In the genomic region with DNA sequence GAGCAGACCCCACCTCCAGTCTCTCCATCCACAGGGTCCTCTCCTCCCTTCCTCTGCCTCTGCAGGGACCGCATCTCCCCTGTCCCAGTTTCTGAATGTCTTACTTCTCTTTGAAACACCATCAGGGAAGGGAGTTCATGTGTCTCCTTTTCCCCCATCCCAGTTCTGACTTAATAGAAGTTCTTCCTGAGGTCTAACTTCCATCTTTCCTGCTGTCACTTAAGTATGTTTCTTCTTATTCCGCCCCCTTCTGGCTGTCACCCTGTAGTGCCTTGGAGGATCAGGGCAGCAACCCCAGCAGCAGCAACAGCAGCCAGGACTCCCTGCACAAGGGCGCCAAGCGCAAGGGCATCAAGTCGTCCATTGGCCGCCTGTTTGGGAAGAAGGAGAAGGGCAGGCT, we compare ENCODE assay signal across 2 cellular contexts.
TF ChIP-seq lines count a peak whose summit lies in the region.

No MANE protein-coding gene starts in this region.

TF ChIP-seq in HCT116, 20 proteins besides CTCF, POLR2A, EP300 and RAD21:
- TF ChIP-seq YY1 (IDR thresholded peaks at IDR 0.05; ENCODE audit: extremely low read depth, insufficient replicate concordance, low read depth, low read length) (no peak), SP1 (IDR thresholded peaks at IDR 0.05; ENCODE audit: low read depth) (no peak), POLR2AphosphoS5 (IDR thresholded peaks at IDR 0.05; ENCODE audit: low read depth, low read length) (no peak), CEBPB (IDR thresholded peaks at IDR 0.05; ENCODE audit: low read depth) (no peak), ELF1 (IDR thresholded peaks at IDR 0.05; ENCODE audit: borderline replicate concordance, low read depth) (no peak), ZFX (IDR thresholded peaks at IDR 0.05) (no peak), EGR1 (IDR thresholded peaks at IDR 0.05; ENCODE audit: low read depth) (no peak), ZBTB33 (IDR thresholded peaks at IDR 0.05; ENCODE audit: extremely low read depth, insufficient replicate concordance, low read length) (no peak), EZH2 (IDR thresholded peaks at IDR 0.05) (no peak), FOSL1 (IDR thresholded peaks at IDR 0.05; ENCODE audit: low read depth) (no peak), EZH2phosphoT487 (IDR thresholded peaks at IDR 0.05; ENCODE audit: borderline replicate concordance) (no peak)
- TF ChIP-seq, protein P1, sequence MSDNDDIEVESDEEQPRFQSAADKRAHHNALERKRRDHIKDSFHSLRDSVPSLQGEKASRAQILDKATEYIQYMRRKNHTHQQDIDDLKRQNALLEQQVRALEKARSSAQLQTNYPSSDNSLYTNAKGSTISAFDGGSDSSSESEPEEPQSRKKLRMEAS (IDR thresholded peaks at IDR 0.05): no peak

TF ChIP-seq in WTC11, 78 proteins besides CTCF, POLR2A, EP300 and RAD21:
- TF ChIP-seq ZNF512 (CRISPR knock-in tag; IDR thresholded peaks at IDR 0.05; ENCODE audit: borderline replicate concordance) (no peak), GTF2I (CRISPR knock-in tag; conservative IDR thresholded peaks at IDR 0.05) (peak; percentile 54; the same call in 1 of the 2 replicates), HMGXB4 (CRISPR knock-in tag; IDR thresholded peaks at IDR 0.05) (no peak)
